In genomic region chr5:139686356-139686918, GRCh38 we compare ENCODE assay signal across 19 cellular contexts. TPM values are rescaled to one million over a fixed set of nuclear protein-coding genes. Genes with fewer than 3 reads are reported as not detected.
A peak's percentile ranks its signal among the peaks of the same experiment; 100 is the strongest.
DNase-seq lines count a peak whose midpoint lies in the region; ATAC-seq and TF ChIP-seq lines count a peak whose summit lies in the region.
"Had no signal": no experiment of that assay in that cellular context is flagged by ENCODE, and none has a peak within 500 bp of the region (broad histone marks: within the 10 kb centered on the region; RNA-seq: fewer than 3 reads in every experiment).

No MANE protein-coding gene starts in this region.

- peaks cover 6% of the 10 kb centered on the region for H3K79me2 ChIP-seq in hepatocyte

- H3K9me3 Mint-ChIP-seq in activated B cell treated with CpG ODN at 0.5 μM for 24 hours (no peaks in the 10 kb centered on the region), osteocyte (ENCODE audit: unreplicated experiment) (no peaks in the 10 kb centered on the region)
- no peaks in the 10 kb centered on the region for H3K9me3 Mint-ChIP-seq in activated T-helper 1 cell treated with anti-CD3 and anti-CD28 coated beads, Interleukin-12 subunit alpha, Interleukin-12 subunit beta, Interleukin-2, Interleukin-4 antibody, amounts not matched to agents 30 ng/mL and 10 ng/mL and 1 ng/mL, durations not matched to agents 14 hours and 24 hours and 36 hours
- H3K9me3 Mint-ChIP-seq: activated T-helper 17 cell treated with anti-CD3 and anti-CD28 coated beads, Interleukin-2, amount 50 U/mL, for 72 hours; HFFc6; naive thymus-derived CD4-positive, alpha-beta T cell had no signal

- H3K27me3 ChIP-seq in BLaER1 = no peaks in the 10 kb centered on the region
- H3K27me3 ChIP-seq in hepatocyte = no peaks in the 10 kb centered on the region
- H3K27me3 ChIP-seq: suprapubic skin had no signal

- peak overlapping the region; percentile 38 for H3K27ac ChIP-seq in BLaER1
- peak overlapping the region; percentile 51 for H3K27ac ChIP-seq in hepatocyte

- ATAC-seq in activated B cell treated with CpG ODN at 0.5 μM for 24 hours (ENCODE audit: low read depth) (no peak), HG03095 (IDR thresholded peaks at IDR 0.05; ENCODE audit: unreplicated experiment) (no peak)
- ATAC-seq: activated T-helper 17 cell treated with anti-CD3 and anti-CD28 coated beads, Interleukin-2, amount 50 U/mL, for 72 hours; naive thymus-derived CD4-positive, alpha-beta T cell had no signal

- H3K36me3 ChIP-seq in BLaER1 = peaks cover 21% of the 10 kb centered on the region
- no peaks in the 10 kb centered on the region for H3K36me3 ChIP-seq in hepatocyte (replicated peaks; ENCODE audit: insufficient read depth, low read depth)

- H3K4me3 Mint-ChIP-seq in activated B cell treated with CpG ODN at 0.5 μM for 24 hours (no peak overlapping the region), osteocyte (ENCODE audit: unreplicated experiment) (no peak overlapping the region)
- no peak overlapping the region for H3K4me3 Mint-ChIP-seq in activated T-helper 1 cell treated with anti-CD3 and anti-CD28 coated beads, Interleukin-12 subunit alpha, Interleukin-12 subunit beta, Interleukin-2, Interleukin-4 antibody, amounts not matched to agents 30 ng/mL and 10 ng/mL and 1 ng/mL, durations not matched to agents 14 hours and 24 hours and 36 hours
- H3K4me3 Mint-ChIP-seq: activated T-helper 17 cell treated with anti-CD3 and anti-CD28 coated beads, Interleukin-2, amount 50 U/mL, for 72 hours; HFFc6 had no signal

- H3K9me2 ChIP-seq in hepatocyte (replicated peaks; ENCODE audit: insufficient read depth) = no peaks in the 10 kb centered on the region

- H3K27ac Mint-ChIP-seq in activated B cell treated with CpG ODN at 0.5 μM for 24 hours (peak overlapping the region; percentile 55), osteocyte (ENCODE audit: unreplicated experiment) (peak overlapping the region; percentile 74)
- H3K27ac Mint-ChIP-seq in activated T-helper 1 cell treated with anti-CD3 and anti-CD28 coated beads, Interleukin-12 subunit alpha, Interleukin-12 subunit beta, Interleukin-2, Interleukin-4 antibody, amounts not matched to agents 30 ng/mL and 10 ng/mL and 1 ng/mL, durations not matched to agents 14 hours and 24 hours and 36 hours = no peak overlapping the region
- H3K27ac Mint-ChIP-seq: activated T-helper 17 cell treated with anti-CD3 and anti-CD28 coated beads, Interleukin-2, amount 50 U/mL, for 72 hours; HFFc6 had no signal

- H3K4me1 ChIP-seq in BLaER1 (peaks cover 98% of the 10 kb centered on the region), hepatocyte (ENCODE audit: insufficient read depth) (peaks cover 34% of the 10 kb centered on the region)

- H3K4me2 ChIP-seq in BLaER1 (peak overlapping the region; percentile 91), hepatocyte (no peak overlapping the region)

- no peak overlapping the region for H2AFZ ChIP-seq in hepatocyte

- DNase-seq in activated B cell treated with CpG ODN at 0.5 μM for 24 hours (no peak), hepatocyte (ENCODE audit: low spot score) (no peak), osteocyte (ENCODE audit: extremely low spot score, unreplicated experiment) (no peak), kidney glomerular epithelial cell (lab: John Stamatoyannopoulos, UW) (no peak), DMS 273 (lab: John Stamatoyannopoulos, UW; ENCODE audit: unreplicated experiment) (no peak)
- no peak for DNase-seq in activated T-helper 1 cell treated with anti-CD3 and anti-CD28 coated beads, Interleukin-12 subunit alpha, Interleukin-12 subunit beta, Interleukin-2, Interleukin-4 antibody, amounts not matched to agents 30 ng/mL and 10 ng/mL and 1 ng/mL, durations not matched to agents 14 hours and 24 hours and 36 hours (ENCODE audit: low spot score)
- DNase-seq: activated CD4-positive, alpha-beta T cell treated with anti-CD3 and anti-CD28 coated beads, Interleukin-2, amount 50 U/mL, for 48 hours; DMS153; effector CD4-positive, alpha-beta T cell; HFFc6; MM.1S; naive thymus-derived CD4-positive, alpha-beta T cell; NK-92 treated with Interleukin-12 subunit alpha and Interleukin-12 subunit beta, amount 100 ng/mL, for 24 hours; SIG-M5 had no signal

- POLR2A ChIA-PET in activated B cell treated with CpG ODN at 0.5 μM for 24 hours (lab: Charles Lee) = interaction anchor here (1.0 to 11.6 kb wide), 2 partner anchors 20 to 50 kb away, joined by 3 to 179 read pairs; no protein-coding TSS in a partner anchor

- H3K9ac ChIP-seq in BLaER1 = 0 out of 2 replicates have a peak overlapping the region, but pooled peaks have one; percentile 2

- H3K4me1 Mint-ChIP-seq in activated B cell treated with CpG ODN at 0.5 μM for 24 hours (peaks cover 77% of the 10 kb centered on the region), osteocyte (ENCODE audit: unreplicated experiment) (peaks cover 84% of the 10 kb centered on the region)
- H3K4me1 Mint-ChIP-seq in activated T-helper 1 cell treated with anti-CD3 and anti-CD28 coated beads, Interleukin-12 subunit alpha, Interleukin-12 subunit beta, Interleukin-2, Interleukin-4 antibody, amounts not matched to agents 30 ng/mL and 10 ng/mL and 1 ng/mL, durations not matched to agents 14 hours and 24 hours and 36 hours (ENCODE audit: low read depth) = no peaks in the 10 kb centered on the region
- H3K4me1 Mint-ChIP-seq: activated T-helper 17 cell treated with anti-CD3 and anti-CD28 coated beads, Interleukin-2, amount 50 U/mL, for 72 hours had no signal

- intact Hi-C loops in activated B cell treated with CpG ODN at 0.5 μM for 24 hours (cut with micrococcal nuclease) = no loop called here
- intact Hi-C loops in activated T-helper 1 cell treated with anti-CD3 and anti-CD28 coated beads, Interleukin-12 subunit alpha, Interleukin-12 subunit beta, Interleukin-2, Interleukin-4 antibody, amounts not matched to agents 30 ng/mL and 10 ng/mL and 1 ng/mL, durations not matched to agents 14 hours and 24 hours and 36 hours (cut with micrococcal nuclease) = no loop called here

- H3K4me3 ChIP-seq in BLaER1 (no peak overlapping the region), hepatocyte (no peak overlapping the region)
- H3K4me3 ChIP-seq: skin epidermis, suprapubic skin had no signal

- 90% methylated on average over 7 of the region's 7 CpGs for WGBS in hepatocyte (ENCODE audit: low lambda C conversion rate, missing lambda C conversion rate)

- TF ChIP-seq CTCF in activated B cell treated with CpG ODN at 0.5 μM for 24 hours (IDR thresholded peaks at IDR 0.05) (no peak), hepatocyte (IDR thresholded peaks at IDR 0.05; ENCODE audit: poor library complexity) (no peak), osteocyte (IDR thresholded peaks at IDR 0.05) (no peak)

- H3K9me3 ChIP-seq in BLaER1 (no peaks in the 10 kb centered on the region), hepatocyte (ENCODE audit: low read depth) (no peaks in the 10 kb centered on the region)
- H3K9me3 ChIP-seq: suprapubic skin had no signal

- H3K36me3 Mint-ChIP-seq in activated B cell treated with CpG ODN at 0.5 μM for 24 hours (ENCODE audit: low read depth) (peaks cover 39% of the 10 kb centered on the region), osteocyte (ENCODE audit: unreplicated experiment) (peaks cover 36% of the 10 kb centered on the region)
- no peaks in the 10 kb centered on the region for H3K36me3 Mint-ChIP-seq in activated T-helper 1 cell treated with anti-CD3 and anti-CD28 coated beads, Interleukin-12 subunit alpha, Interleukin-12 subunit beta, Interleukin-2, Interleukin-4 antibody, amounts not matched to agents 30 ng/mL and 10 ng/mL and 1 ng/mL, durations not matched to agents 14 hours and 24 hours and 36 hours (ENCODE audit: low read depth)

- H4K20me1 ChIP-seq in BLaER1 = peaks cover 50% of the 10 kb centered on the region
- H4K20me1 ChIP-seq in hepatocyte (ENCODE audit: insufficient read depth, poor library complexity, severe bottlenecking) = no peaks in the 10 kb centered on the region

- H3K27me3 Mint-ChIP-seq in activated B cell treated with CpG ODN at 0.5 μM for 24 hours (no peaks in the 10 kb centered on the region), osteocyte (ENCODE audit: unreplicated experiment) (no peaks in the 10 kb centered on the region)
- H3K27me3 Mint-ChIP-seq in activated T-helper 1 cell treated with anti-CD3 and anti-CD28 coated beads, Interleukin-12 subunit alpha, Interleukin-12 subunit beta, Interleukin-2, Interleukin-4 antibody, amounts not matched to agents 30 ng/mL and 10 ng/mL and 1 ng/mL, durations not matched to agents 14 hours and 24 hours and 36 hours (ENCODE audit: insufficient read depth) = peaks cover 8% of the 10 kb centered on the region
- H3K27me3 Mint-ChIP-seq: activated T-helper 17 cell treated with anti-CD3 and anti-CD28 coated beads, Interleukin-2, amount 50 U/mL, for 72 hours had no signal

- CTCF ChIA-PET in activated B cell treated with CpG ODN at 0.5 μM for 24 hours (lab: Charles Lee) = interaction anchor here (1.8 to 12.7 kb wide), 2 partner anchors 16 to 51 kb away, joined by 9 to 325 read pairs; no protein-coding TSS in a partner anchor

RNA-seq across cellular contexts. Expression of gene CXXC5, which starts 38.3 kb away (rescaled TPM):
- total RNA-seq in activated B cell treated with CpG ODN at 0.5 μM for 24 hours (94.9 and 115 TPM in 2 replicates), hepatocyte (90.9 and 110 TPM in 2 replicates), osteocyte (239 and 259 TPM in 2 replicates)
- 98.7 and 106 TPM in 2 replicates for polyA plus RNA-seq in hepatocyte
- total RNA-seq in activated T-helper 1 cell treated with anti-CD3 and anti-CD28 coated beads, Interleukin-12 subunit alpha, Interleukin-12 subunit beta, Interleukin-2, Interleukin-4 antibody, amounts not matched to agents 30 ng/mL and 10 ng/mL and 1 ng/mL, durations not matched to agents 14 hours and 24 hours and 36 hours = 0.88 and 1.7 TPM in 2 replicates

Comparison
In these comparisons a context has a peak if more than half of its experiments do, and no peak if none do; other contexts are left out.
1. RNA of gene CXXC5, which starts 38.3 kb away (total RNA-seq): 239 to 259 TPM in osteocyte, 94.9 to 115 TPM in activated B cell treated with CpG ODN at 0.5 μM for 24 hours and 90.9 to 110 TPM in hepatocyte; 0.88 to 1.7 TPM in activated T-helper 1 cell treated with anti-CD3 and anti-CD28 coated beads, Interleukin-12 subunit alpha, Interleukin-12 subunit beta, Interleukin-2, Interleukin-4 antibody, amounts not matched to agents 30 ng/mL and 10 ng/mL and 1 ng/mL, durations not matched to agents 14 hours and 24 hours and 36 hours; every median in the first group is over 10 times any median in the second.